Comparison of ENCODE assay signal across 21 cellular contexts in genomic region chr5:127686424-127686823, GRCh38. TPM values are rescaled to one million over a fixed set of nuclear protein-coding genes. Genes with fewer than 3 reads are reported as not detected.
DNase-seq lines count a peak whose midpoint lies in the region; ATAC-seq, FAIRE-seq and TF ChIP-seq lines count a peak whose summit lies in the region.
"Had no signal": no experiment of that assay in that cellular context is flagged by ENCODE, and none has a peak within 500 bp of the region (broad histone marks: within the 10 kb centered on the region; RNA-seq: fewer than 3 reads in every experiment).

No MANE protein-coding gene starts in this region.

- intact Hi-C loops in left ventricle myocardium superior (cut with micrococcal nuclease): no loop called here
- intact Hi-C loops in right cardiac atrium (cut with DNase I): no loop called here
- intact Hi-C loops in endothelial cell of umbilical vein (cut with micrococcal nuclease): no loop called here
- intact Hi-C loops in sciatic nerve (cut with DNase I): no loop called here

- H3K36me3 ChIP-seq in endothelial cell of umbilical vein (ENCODE audit: control insufficient read depth in 2 of 2, extremely low read depth in 1 of 2, insufficient read depth in 2 of 2, low read length in 2 of 2): no peaks in the 10 kb centered on the region
- H3K36me3 ChIP-seq: HAP-1 had no signal

- no peak overlapping the region for H3K4me2 ChIP-seq in endothelial cell of umbilical vein (ENCODE audit: insufficient read depth, low read length)
- H3K4me2 ChIP-seq: A549 had no signal

- TF ChIP-seq POLR2A in endothelial cell of umbilical vein (IDR thresholded peaks at IDR 0.05; ENCODE audit: low read depth, low read length): no peak

- no peak overlapping the region for H3K9ac ChIP-seq in endothelial cell of umbilical vein (replicated peaks; ENCODE audit: extremely low read depth, insufficient read depth, low read length)

- H3K4me1 ChIP-seq in right cardiac atrium (ENCODE audit: control insufficient read depth, insufficient read depth, low read length): no peaks in the 10 kb centered on the region
- peaks cover 3% of the 10 kb centered on the region for H3K4me1 ChIP-seq in endothelial cell of umbilical vein (ENCODE audit: control insufficient read depth, extremely low read depth, insufficient read depth, low read length)
- H3K4me1 ChIP-seq: A549, HAP-1 had no signal

- no peak for TF ChIP-seq CTCF in endothelial cell of umbilical vein (IDR thresholded peaks at IDR 0.05; ENCODE audit: extremely low read depth in 1 of 2, insufficient read depth in 1 of 2, low read depth in 1 of 2, low read length in 2 of 2)
- TF ChIP-seq CTCF in coronary artery (IDR thresholded peaks at IDR 0.05): no peak

- BruUV-seq in endothelial cell of umbilical vein (replicated peaks; lab: Mats Ljungman, UMichigan): no TSS peak

- H3K79me2 ChIP-seq in endothelial cell of umbilical vein (ENCODE audit: control insufficient read depth, insufficient read depth, low read length): no peaks in the 10 kb centered on the region

- H3K9me1 ChIP-seq in endothelial cell of umbilical vein (replicated peaks; ENCODE audit: control insufficient read depth, extremely low read depth, insufficient read depth, low read length): no peaks in the 10 kb centered on the region

- H3K27ac ChIP-seq in right cardiac atrium (ENCODE audit: low read length) (no peak overlapping the region), endothelial cell of umbilical vein (ENCODE audit: insufficient read depth, low read depth, low read length) (no peak overlapping the region), coronary artery (no peak overlapping the region)
- H3K27ac ChIP-seq: A549 had no signal

- H3K27me3 ChIP-seq in right cardiac atrium (ENCODE audit: control insufficient read depth, insufficient read depth) (no peaks in the 10 kb centered on the region), endothelial cell of umbilical vein (ENCODE audit: control insufficient read depth in 2 of 2, insufficient read depth in 2 of 2, low read length in 2 of 2) (no peaks in the 10 kb centered on the region)

- no peak overlapping the region for H2AFZ ChIP-seq in endothelial cell of umbilical vein (ENCODE audit: low read depth, low read length)

- ATAC-seq in left ventricle myocardium superior (peak; percentile 45), right cardiac atrium (no peak), sciatic nerve (peak; percentile 38)
- ATAC-seq: A549; CD8-positive, alpha-beta T cell; HepG2 had no signal

- DNase-seq in left ventricle myocardium superior (no peak), right cardiac atrium (no peak), endothelial cell of umbilical vein (ENCODE audit: low read depth, low spot score) (peak; percentile 3), sciatic nerve (ENCODE audit: low spot score) (no peak), coronary artery (ENCODE audit: low spot score) (no peak), NCI-H2171 (lab: John Stamatoyannopoulos, UW) (no peak)
- DNase-seq: CD8-positive, alpha-beta T cell; COR-L47; DMS153; DMS79 treated with DMSO at 0.1 percent for 48 hours; EL had no signal

- H3K4me3 ChIP-seq in right cardiac atrium (ENCODE audit: low read length) (no peak overlapping the region), endothelial cell of umbilical vein (replicated peaks in 1 of 3; ENCODE audit: insufficient read depth in 1 of 3, low read depth in 1 of 3, low read length in 3 of 3) (no peak overlapping the region), coronary artery (no peak overlapping the region)
- H3K4me3 ChIP-seq: A549, HAP-1 had no signal

- POLR2A ChIA-PET in endothelial cell of umbilical vein (lab: Charles Lee): no interaction called here

- dilution Hi-C loops in endothelial cell of umbilical vein (cut with MboI; ENCODE audit: extremely low pct_ligation_motif_present, low sequenced_read_pairs): no loop called here

- CTCF ChIA-PET in endothelial cell of umbilical vein (lab: Charles Lee): no interaction called here

- H3K9me3 ChIP-seq in right cardiac atrium (ENCODE audit: control insufficient read depth, low read length): no peaks in the 10 kb centered on the region
- no peaks in the 10 kb centered on the region for H3K9me3 ChIP-seq in endothelial cell of umbilical vein (replicated peaks; ENCODE audit: control insufficient read depth, insufficient read depth, low read length)
- H3K9me3 ChIP-seq: A549, HAP-1 had no signal

- no peaks in the 10 kb centered on the region for H4K20me1 ChIP-seq in endothelial cell of umbilical vein (replicated peaks; ENCODE audit: control insufficient read depth, extremely low read depth, insufficient read depth, low read length)

- FAIRE-seq in endothelial cell of umbilical vein (lab: Jason Lieb, UNC): no peak
- FAIRE-seq: A549, D721Med, G401.6, GM12891, H1, HepG2, HTR-8/SVneo had no signal

TF ChIP-seq in endothelial cell of umbilical vein, 7 proteins besides CTCF, POLR2A, EP300 and RAD21:
- TF ChIP-seq POLR2AphosphoS5 (IDR thresholded peaks at IDR 0.05; ENCODE audit: insufficient read depth, low read depth, low read length): no peak
- TF ChIP-seq MYC (IDR thresholded peaks at IDR 0.05; ENCODE audit: low read depth, low read length): no peak
- TF ChIP-seq JUN (IDR thresholded peaks at IDR 0.05; ENCODE audit: borderline replicate concordance, insufficient read depth, insufficient read length, low read depth): no peak
- TF ChIP-seq EZH2 (IDR thresholded peaks at IDR 0.05; ENCODE audit: borderline replicate concordance, low read depth, low read length, severe bottlenecking): no peak
- TF ChIP-seq MAX (IDR thresholded peaks at IDR 0.05; ENCODE audit: insufficient read depth, insufficient read length): no peak
- no peak for TF ChIP-seq FOS (IDR thresholded peaks at IDR 0.05; ENCODE audit: borderline replicate concordance, insufficient read depth, low read length)
- TF ChIP-seq GATA2 (IDR thresholded peaks at IDR 0.05; ENCODE audit: insufficient read depth, insufficient read length, low read depth, low read length): no peak

RNA-seq across cellular contexts. Expression of gene CCDC192, which starts 16.8 kb away (rescaled TPM):
- total RNA-seq in left ventricle myocardium superior (not detected), right cardiac atrium (not detected), endothelial cell of umbilical vein (not detected in 2 replicates), sciatic nerve (1.2 TPM)
- polyA plus RNA-seq in right cardiac atrium (0.43 TPM), endothelial cell of umbilical vein (not detected in 2 replicates)
- polyA plus RNA-seq in endothelial cell of umbilical vein (2011; cell fraction: cytosol; rRNA removed): not detected in 2 replicates
- not detected in 2 replicates for polyA plus RNA-seq in endothelial cell of umbilical vein (2011; cell fraction: nucleus; rRNA removed)
- polyA plus RNA-seq in endothelial cell of umbilical vein (2012): not detected in 2 replicates
- polyA minus RNA-seq in endothelial cell of umbilical vein: not detected in 2 replicates
- not detected for polyA minus RNA-seq in endothelial cell of umbilical vein (2011; cell fraction: cytosol; rRNA and poly(A)+ RNA removed)
- not detected in 2 replicates for polyA minus RNA-seq in endothelial cell of umbilical vein (2011; cell fraction: nucleus; rRNA and poly(A)+ RNA removed)
- total RNA-seq: CD8-positive, alpha-beta T cell; HepG2 had no signal
- polyA plus RNA-seq: A549, BJ, CD14-positive monocyte, H1, HepG2 had no signal

RNA-seq across cellular contexts. Expression of gene CTXN3, which starts 37.5 kb away (rescaled TPM):
- not detected for total RNA-seq in left ventricle myocardium superior
- not detected for total RNA-seq in right cardiac atrium
- polyA plus RNA-seq in right cardiac atrium: not detected
- total RNA-seq in endothelial cell of umbilical vein: not detected in 2 replicates
- not detected in 2 replicates for polyA plus RNA-seq in endothelial cell of umbilical vein
- not detected in 2 replicates for polyA plus RNA-seq in endothelial cell of umbilical vein (2011; cell fraction: cytosol; rRNA removed)
- polyA plus RNA-seq in endothelial cell of umbilical vein (2011; cell fraction: nucleus; rRNA removed): not detected in 2 replicates
- polyA plus RNA-seq in endothelial cell of umbilical vein (2012): not detected in 2 replicates
- not detected in 2 replicates for polyA minus RNA-seq in endothelial cell of umbilical vein
- not detected for polyA minus RNA-seq in endothelial cell of umbilical vein (2011; cell fraction: cytosol; rRNA and poly(A)+ RNA removed)
- polyA minus RNA-seq in endothelial cell of umbilical vein (2011; cell fraction: nucleus; rRNA and poly(A)+ RNA removed): not detected in 2 replicates
- total RNA-seq in sciatic nerve: not detected
- total RNA-seq: CD8-positive, alpha-beta T cell; H1; HepG2 had no signal
- polyA plus RNA-seq: A549, BJ, CD14-positive monocyte, HepG2 had no signal

Comparison
In these comparisons a context has a peak if more than half of its experiments do, and no peak if none do; other contexts are left out.
1. ATAC-seq: peak in left ventricle myocardium superior (single experiment) and sciatic nerve (single experiment); none in right cardiac atrium (0 of 2).